In genomic region chr12:50403001-50403440, GRCh38 we compare ENCODE assay signal across 9 cellular contexts. TPM values are rescaled to one million over a fixed set of nuclear protein-coding genes. Genes with fewer than 3 reads are reported as not detected.
DNase-seq lines count a peak whose midpoint lies in the region; ATAC-seq, FAIRE-seq and TF ChIP-seq lines count a peak whose summit lies in the region.
"Had no signal": no experiment of that assay in that cellular context is flagged by ENCODE, and none has a peak within 500 bp of the region (broad histone marks: within the 10 kb centered on the region; RNA-seq: fewer than 3 reads in every experiment).

No MANE protein-coding gene starts in this region.

- FAIRE-seq in K562 (lab: Jason Lieb, UNC), result no peak

- intact Hi-C loops in K562 (cut with micrococcal nuclease), result no loop called here
- intact Hi-C loops in posterior cingulate gyrus (cut with DNase I), result no loop called here

- H3K27me3 Mint-ChIP-seq in IgD-negative memory B cell, result no peaks in the 10 kb centered on the region

- no peaks in the 10 kb centered on the region; a peak in 3 of 5 replicates for H3K4me1 ChIP-seq in K562 (replicated peaks in 1 of 2; ENCODE audit: control insufficient read depth in 2 of 2, insufficient read depth in 2 of 2, low read length in 2 of 2)
- H3K4me1 ChIP-seq in mucosa of rectum (ENCODE audit: control insufficient read depth in 2 of 2, insufficient read depth in 2 of 2, low read length in 2 of 2), result peaks cover 7 to 19% of the 10 kb centered on the region in 2 donors

- POLR2A ChIA-PET in AG04450 (lab: Yijun Ruan, JAX) (no interaction called here), K562 (lab: Yijun Ruan, JAX) (interaction anchor here (0.7 to 1.8 kb wide), 6 partner anchors 9 to 455 kb away, joined by 3 to 7 read pairs (median 4); no protein-coding TSS in a partner anchor)

- peaks cover 17% of the 10 kb centered on the region; the same call in 1 of the 3 replicates for H3K36me3 ChIP-seq in K562 (ENCODE audit: control insufficient read depth, insufficient read depth, low read length)
- no peaks in the 10 kb centered on the region for H3K36me3 ChIP-seq in mucosa of rectum (ENCODE audit: control insufficient read depth in 2 of 2, insufficient read depth in 2 of 2, low read length in 2 of 2)

- no peak overlapping the region for H3K27ac ChIP-seq in AG04450 (ENCODE audit: low read depth, low read length)
- peak overlapping the region; percentile 92; the same call in 2 of the 3 replicates for H3K27ac ChIP-seq in K562 (ENCODE audit: extremely low read depth, low read depth, low read length)
- peak overlapping the region in 1 of 2 donors; percentile 94 for H3K27ac ChIP-seq in mucosa of rectum (ENCODE audit: low read depth in 2 of 2, low read length in 2 of 2)

- H3K9ac ChIP-seq in K562 (ENCODE audit: insufficient read depth in 1 of 2, low read depth in 2 of 2, low read length in 2 of 2) (peak overlapping the region in 1 of 2 experiments; percentile 89; a peak in 2 of 4 replicates), mucosa of rectum (ENCODE audit: low read depth in 1 of 2, low read length in 2 of 2) (peak overlapping the region; percentile 91 to 92)

- no peak for TF ChIP-seq POLR2A in K562 (conservative IDR thresholded peaks at IDR 0.05)

- peak overlapping the region; percentile 89 for H3K4me2 ChIP-seq in K562 (ENCODE audit: insufficient read depth, low read length)

- H3K9me3 ChIP-seq in AG04450 (ENCODE audit: control insufficient read depth, insufficient read depth, low read length), result no peaks in the 10 kb centered on the region; the same call in 1 of the 2 replicates
- H3K9me3 ChIP-seq in K562 (replicated peaks; ENCODE audit: control insufficient read depth, insufficient read depth, low read depth, low read length), result no peaks in the 10 kb centered on the region
- no peaks in the 10 kb centered on the region for H3K9me3 ChIP-seq in mucosa of rectum (ENCODE audit: control insufficient read depth in 2 of 2, low read length in 2 of 2)

- TF ChIP-seq CTCF in AG04450 (IDR thresholded peaks at IDR 0.05; ENCODE audit: low read depth, low read length) (no peak), K562 (IDR thresholded peaks at IDR 0.05 in 2 of 3, conservative IDR thresholded peaks at IDR 0.05 in 1 of 3; ENCODE audit: insufficient read depth in 2 of 3, low read depth in 1 of 3, low read length in 3 of 3) (no peak)

- DNase-seq in AG04450 (ENCODE audit: low read depth, low spot score) (no peak), K562 (ENCODE audit: extremely low read depth in 1 of 4, low spot score in 3 of 4) (no peak), NCI-H345 treated with DMSO at 0.1 percent for 48 hours (lab: John Stamatoyannopoulos, UW; ENCODE audit: unreplicated experiment) (no peak), inferior parietal cortex (ENCODE audit: extremely low spot score) (no peak), NK-92 (lab: John Stamatoyannopoulos, UW; ENCODE audit: unreplicated experiment) (no peak), posterior cingulate gyrus (no peak)
- DNase-seq: NCI-H1092 had no signal

- no peak for TF ChIP-seq RAD21 in K562 (CRISPR knock-in tag; conservative IDR thresholded peaks at IDR 0.05 in 1 of 2, IDR thresholded peaks at IDR 0.05 in 1 of 2)

- H3K9me1 ChIP-seq in K562 (ENCODE audit: control insufficient read depth, insufficient read depth, low read length), result no peaks in the 10 kb centered on the region

- H2AFZ ChIP-seq in K562 (ENCODE audit: low read depth, low read length), result no peak overlapping the region

- H3K4me1 Mint-ChIP-seq in IgD-negative memory B cell, result peaks cover 25 to 30% (median 28%) of the 10 kb centered on the region in 3 donors

- CTCF ChIA-PET in AG04450 (lab: Charles Lee), result no interaction called here
- CTCF ChIA-PET in K562 (lab: Yijun Ruan, JAX; ENCODE audit: low intra/inter-chr PET ratio), result no interaction called here

- no TSS peak for BruUV-seq in K562 (replicated peaks; lab: Mats Ljungman, UMichigan)

- no peak for ATAC-seq in K562

- peak overlapping the region; percentile 2 to 98 (median 96) for H3K4me3 Mint-ChIP-seq in IgD-negative memory B cell

- no peaks in the 10 kb centered on the region for H3K9me3 Mint-ChIP-seq in IgD-negative memory B cell

- peak overlapping the region; percentile 91 for H3K4me3 ChIP-seq in AG04450 (ENCODE audit: low read depth, low read length)
- peak overlapping the region; percentile 83 for H3K4me3 ChIP-seq in K562
- H3K4me3 ChIP-seq in mucosa of rectum (ENCODE audit: low read length in 2 of 2), result peak overlapping the region; percentile 88 to 96

- TF ChIP-seq EP300 in K562 (IDR thresholded peaks at IDR 0.05; ENCODE audit: low read length), result no peak

- H3K79me2 ChIP-seq in K562 (ENCODE audit: control insufficient read depth, insufficient read depth, low read length), result peaks cover 73% of the 10 kb centered on the region

- WGBS in K562 (ENCODE audit: insufficient coverage, low coverage, missing lambda C conversion rate), result 0% methylated on average over 3 of the region's 3 CpGs

- H3K27me3 ChIP-seq in AG04450 (ENCODE audit: control insufficient read depth, insufficient read depth, low read length) (no peaks in the 10 kb centered on the region), K562 (ENCODE audit: control insufficient read depth in 2 of 2, insufficient read depth in 2 of 2, low read length in 2 of 2) (no peaks in the 10 kb centered on the region), mucosa of rectum (ENCODE audit: control insufficient read depth in 2 of 2, insufficient read depth in 2 of 2, low read length in 2 of 2) (no peaks in the 10 kb centered on the region)

- peaks cover 3% of the 10 kb centered on the region for H3K36me3 Mint-ChIP-seq in IgD-negative memory B cell

- no peaks in the 10 kb centered on the region for H4K20me1 ChIP-seq in K562 (replicated peaks; ENCODE audit: control insufficient read depth, insufficient read depth, low read length)

- peak overlapping the region in 2 of 3 donors; percentile 2 to 98 for H3K27ac Mint-ChIP-seq in IgD-negative memory B cell

- in situ Hi-C loops in K562 (cut with MboI), result no loop called here

TF ChIP-seq in K562, 482 proteins besides CTCF, POLR2A, EP300 and RAD21 (continues in another document):
- TF ChIP-seq FOS (IDR thresholded peaks at IDR 0.05; ENCODE audit: extremely low read depth, insufficient read length), result no peak

RNA-seq across cellular contexts. Expression of gene LARP4, which starts 2.3 kb away (rescaled TPM):
- polyA plus RNA-seq in AG04450 (2011; rRNA removed) (19.6 and 25.5 TPM in 2 replicates), IgD-negative memory B cell (21.3 TPM), K562 (2011; rRNA removed) (39.6 and 52.4 TPM in 2 replicates), K562 (2014; fragmentation: Illumina TruSeq; extraction: Trizol) (56.3 and 73.0 TPM in 2 replicates), K562 (2014; fragmentation: Nextera tagmentation; extraction: Ambion mirVana) (10 to 100 TPM; 38.6 to 43.9 TPM), K562 (2014; rRNA removed) (37.6 and 43.6 TPM in 2 replicates)
- 27.2 and 43.0 TPM in 2 replicates for polyA minus RNA-seq in AG04450 (2011; rRNA and poly(A)+ RNA removed)
- 43.0 and 161 TPM in 2 replicates for total RNA-seq in K562 (2011; cell fraction: chromatin; rRNA removed; ENCODE audit: low replicate concordance)
- total RNA-seq in K562 (2011; cell fraction: nucleolus; rRNA removed), result 20.2 and 23.4 TPM in 2 replicates
- 44.2 and 72.9 TPM in 2 replicates for total RNA-seq in K562 (2011; cell fraction: nucleoplasm; rRNA removed)
- total RNA-seq in K562 (2014; rRNA removed) (31.6 and 39.7 TPM in 2 replicates), K562 (2014; rRNA removed; fragmentation: Illumina TruSeq; extraction: Trizol) (69.5 and 81.8 TPM in 2 replicates), K562 (2015; rRNA removed; fragmentation: Illumina TruSeq; extraction: Trizol) (50.4 and 55.9 TPM in 2 replicates), K562 (2021) (80.2 and 84.5 TPM in 2 replicates)
- 15.3 and 20.7 TPM in 2 replicates for polyA plus RNA-seq in K562 (2011; cell fraction: cytosol; rRNA removed)
- 27.5 and 35.0 TPM in 2 replicates for polyA plus RNA-seq in K562 (2011; cell fraction: nucleus; rRNA removed)
- 24.3 and 39.1 TPM in 2 replicates for polyA plus RNA-seq in K562 (2012)
- polyA minus RNA-seq in K562 (2011; rRNA and poly(A)+ RNA removed), result 101 and 121 TPM in 2 replicates
- 53.7 and 64.5 TPM in 2 replicates for polyA minus RNA-seq in K562 (2011; cell fraction: cytosol; rRNA and poly(A)+ RNA removed)
- 17.4 and 35.4 TPM in 2 replicates for polyA minus RNA-seq in K562 (2011; cell fraction: nucleus; rRNA and poly(A)+ RNA removed)

RNA-seq across cellular contexts. Expression of gene FAM186A, which starts 6.6 kb away (rescaled TPM):
- polyA plus RNA-seq in AG04450 (2011; rRNA removed), result not detected in 2 replicates
- polyA minus RNA-seq in AG04450 (2011; rRNA and poly(A)+ RNA removed), result not detected in 2 replicates
- polyA plus RNA-seq in IgD-negative memory B cell, result not detected
- not detected in 2 replicates for total RNA-seq in K562 (2011; cell fraction: chromatin; rRNA removed; ENCODE audit: low replicate concordance)
- not detected in 2 replicates for total RNA-seq in K562 (2011; cell fraction: nucleolus; rRNA removed)
- total RNA-seq in K562 (2011; cell fraction: nucleoplasm; rRNA removed), result not detected in 2 replicates
- total RNA-seq in K562 (2014; rRNA removed), result not detected in 2 replicates
- total RNA-seq in K562 (2014; rRNA removed; fragmentation: Illumina TruSeq; extraction: Trizol), result not detected in 2 replicates
- under 0.01 TPM in 1 of 2 replicates, not detected in the other for total RNA-seq in K562 (2015; rRNA removed; fragmentation: Illumina TruSeq; extraction: Trizol)
- not detected in 2 replicates for total RNA-seq in K562 (2021)
- not detected in 2 replicates for polyA plus RNA-seq in K562 (2011; rRNA removed)
- polyA plus RNA-seq in K562 (2011; cell fraction: cytosol; rRNA removed), result not detected in 2 replicates
- polyA plus RNA-seq in K562 (2011; cell fraction: nucleus; rRNA removed), result not detected in 2 replicates
- 0.05 and 0.36 TPM in 2 replicates for polyA plus RNA-seq in K562 (2012)
- not detected in 2 replicates for polyA plus RNA-seq in K562 (2014; fragmentation: Illumina TruSeq; extraction: Trizol)
- under 1 TPM; 0.04 to 0.07 TPM for polyA plus RNA-seq in K562 (2014; fragmentation: Nextera tagmentation; extraction: Ambion mirVana)
- not detected in 2 replicates for polyA plus RNA-seq in K562 (2014; rRNA removed)
- polyA minus RNA-seq in K562 (2011; rRNA and poly(A)+ RNA removed), result not detected in 2 replicates
- not detected in 2 replicates for polyA minus RNA-seq in K562 (2011; cell fraction: cytosol; rRNA and poly(A)+ RNA removed)
- not detected in 2 replicates for polyA minus RNA-seq in K562 (2011; cell fraction: nucleus; rRNA and poly(A)+ RNA removed)
